In the genomic region with DNA sequence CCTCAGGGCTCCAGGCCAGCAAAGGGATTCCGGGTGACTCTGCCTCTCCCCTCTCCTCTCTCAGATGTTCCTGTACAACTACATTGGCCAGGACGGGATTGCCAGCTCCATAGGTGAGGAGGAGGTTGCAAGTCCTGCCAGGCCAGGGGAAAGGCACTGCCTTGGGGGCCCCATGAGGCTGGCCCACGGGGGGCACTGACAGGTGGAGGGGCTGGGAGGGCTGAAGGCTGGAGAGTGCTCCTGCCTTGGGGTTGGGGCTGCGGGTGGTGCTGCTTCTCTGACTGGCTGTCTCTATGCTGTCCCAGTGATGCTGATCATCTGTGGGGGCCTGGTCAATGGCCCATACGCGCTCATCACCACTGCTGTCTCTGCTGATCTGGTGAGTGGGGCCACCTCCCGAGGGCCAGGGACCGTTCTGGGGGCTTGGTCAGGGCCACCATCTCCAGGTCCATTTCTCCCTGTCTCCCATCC, we compare ENCODE assay signal across 25 cellular contexts.
"Had no signal": no experiment of that assay in that cellular context is flagged by ENCODE, and none has a peak within 500 bp of the region (broad histone marks: within the 10 kb centered on the region; RNA-seq: fewer than 3 reads in every experiment).

No MANE protein-coding gene starts in this region.

- ATAC-seq: activated CD4-positive, alpha-beta T cell treated with anti-CD3 and anti-CD28 coated beads for 36 hours; body of pancreas; foreskin keratinocyte; left lobe of liver; lower lobe of right lung; psoas muscle; right cardiac atrium; stimulated activated memory B cell treated with anti-CD40 and anti-IgM and Interleukin-4, amounts not matched to agents 10 μg/mL and 1 μg/mL and 100 μg/mL, for 72 hours; T-cell had no signal

- H3K27ac Mint-ChIP-seq: activated CD4-positive, alpha-beta T cell treated with anti-CD3 and anti-CD28 coated beads for 36 hours; activated T-helper 1 cell treated with anti-CD3 and anti-CD28 coated beads, Interleukin-12 subunit alpha, Interleukin-12 subunit beta, Interleukin-2, Interleukin-4 antibody, amounts not matched to agents 30 ng/mL and 10 ng/mL and 1 ng/mL, durations not matched to agents 14 hours and 24 hours and 36 hours; immature natural killer cell; naive thymus-derived CD4-positive, alpha-beta T cell; stimulated activated memory B cell treated with anti-CD40 and anti-IgM and Interleukin-4, amounts not matched to agents 10 μg/mL and 1 μg/mL and 100 μg/mL, for 72 hours; T-cell; T-helper 2 cell treated with Interferon-gamma antibody and Interleukin-4, amounts not matched to agents 5 μg/mL and 100 μg/mL, for 36 hours had no signal

- DNase-seq: activated CD4-positive, alpha-beta T cell treated with anti-CD3 and anti-CD28 coated beads for 36 hours; activated CD4-positive, alpha-beta T cell treated with anti-CD3 and anti-CD28 coated beads, Interleukin-2, amount 50 U/mL, for 48 hours; activated gamma-delta T cell; anterior cingulate cortex; body of pancreas; caudate nucleus; dermis blood vessel endothelial cell; effector CD8-positive, alpha-beta T cell; foreskin keratinocyte; immature natural killer cell; naive thymus-derived CD4-positive, alpha-beta T cell; psoas muscle; right cardiac atrium; T-cell; upper lobe of left lung had no signal

- H3K27ac ChIP-seq: body of pancreas, foreskin keratinocyte, hepatocyte, lower lobe of right lung, ovary, psoas muscle, thoracic aorta, upper lobe of left lung, WERI-Rb-1 had no signal

- H3K27me3 Mint-ChIP-seq: activated CD4-positive, alpha-beta T cell treated with anti-CD3 and anti-CD28 coated beads for 36 hours; activated naive CD4-positive, alpha-beta T cell treated with anti-CD3 and anti-CD28 coated beads, Interleukin-2, amount 50 U/mL, for 24 hours; naive thymus-derived CD4-positive, alpha-beta T cell; stimulated activated memory B cell treated with anti-CD40 and anti-IgM and Interleukin-4, amounts not matched to agents 10 μg/mL and 1 μg/mL and 100 μg/mL, for 72 hours had no signal

- H3K36me3 Mint-ChIP-seq: activated naive CD4-positive, alpha-beta T cell treated with anti-CD3 and anti-CD28 coated beads, Interleukin-2, amount 50 U/mL, for 24 hours; immature natural killer cell; naive thymus-derived CD4-positive, alpha-beta T cell; T-cell had no signal

- H3K9me3 Mint-ChIP-seq: activated naive CD4-positive, alpha-beta T cell treated with anti-CD3 and anti-CD28 coated beads, Interleukin-2, amount 50 U/mL, for 24 hours; activated T-helper 1 cell treated with anti-CD3 and anti-CD28 coated beads, Interleukin-12 subunit alpha, Interleukin-12 subunit beta, Interleukin-2, Interleukin-4 antibody, amounts not matched to agents 30 ng/mL and 10 ng/mL and 1 ng/mL, durations not matched to agents 14 hours and 24 hours and 36 hours; immature natural killer cell; naive thymus-derived CD4-positive, alpha-beta T cell; stimulated activated memory B cell treated with anti-CD40 and anti-IgM and Interleukin-4, amounts not matched to agents 10 μg/mL and 1 μg/mL and 100 μg/mL, for 72 hours; T-cell; T-helper 2 cell treated with Interferon-gamma antibody and Interleukin-4, amounts not matched to agents 5 μg/mL and 100 μg/mL, for 36 hours had no signal

- H3K4me3 Mint-ChIP-seq: activated CD4-positive, alpha-beta T cell treated with anti-CD3 and anti-CD28 coated beads for 36 hours; activated naive CD4-positive, alpha-beta T cell treated with anti-CD3 and anti-CD28 coated beads, Interleukin-2, amount 50 U/mL, for 24 hours; activated T-helper 1 cell treated with anti-CD3 and anti-CD28 coated beads, Interleukin-12 subunit alpha, Interleukin-12 subunit beta, Interleukin-2, Interleukin-4 antibody, amounts not matched to agents 30 ng/mL and 10 ng/mL and 1 ng/mL, durations not matched to agents 14 hours and 24 hours and 36 hours; immature natural killer cell; naive thymus-derived CD4-positive, alpha-beta T cell; stimulated activated memory B cell treated with anti-CD40 and anti-IgM and Interleukin-4, amounts not matched to agents 10 μg/mL and 1 μg/mL and 100 μg/mL, for 72 hours; T-cell; T-helper 2 cell treated with Interferon-gamma antibody and Interleukin-4, amounts not matched to agents 5 μg/mL and 100 μg/mL, for 36 hours had no signal

- H3K4me1 Mint-ChIP-seq: activated CD4-positive, alpha-beta T cell treated with anti-CD3 and anti-CD28 coated beads for 36 hours; activated naive CD4-positive, alpha-beta T cell treated with anti-CD3 and anti-CD28 coated beads, Interleukin-2, amount 50 U/mL, for 24 hours; immature natural killer cell; T-cell had no signal

- H3K9me3 ChIP-seq: body of pancreas, lower lobe of right lung, ovary, psoas muscle, thoracic aorta, upper lobe of left lung had no signal

- H3K27me3 ChIP-seq: body of pancreas, foreskin keratinocyte, hepatocyte, ovary, upper lobe of left lung had no signal
